ENCODE assay signal across 2 cellular contexts in genomic region chr4:147511005-147511660, GRCh38.
TF ChIP-seq lines count a peak whose summit lies in the region.

No MANE protein-coding gene starts in this region.

TF ChIP-seq in SK-N-SH, 30 proteins besides CTCF, POLR2A, EP300 and RAD21:
- TF ChIP-seq USF2 (IDR thresholded peaks at IDR 0.05; ENCODE audit: borderline replicate concordance, low read depth, low read length) (no peak), TCF12 (IDR thresholded peaks at IDR 0.05) (peak; percentile 58), FOXM1 (IDR thresholded peaks at IDR 0.05; ENCODE audit: low read depth) (no peak), MAX (IDR thresholded peaks at IDR 0.05; ENCODE audit: low read depth) (no peak), SIN3A (IDR thresholded peaks at IDR 0.05; ENCODE audit: borderline replicate concordance, low read depth, low read length) (no peak), GATA2 (CRISPR knock-in tag; IDR thresholded peaks at IDR 0.05) (peak; percentile 19; the same call in 1 of the 2 replicates), MXI1 (IDR thresholded peaks at IDR 0.05; ENCODE audit: low read depth, low read length) (0 out of 2 replicates have a peak, but pooled peaks have one; percentile 13)

TF ChIP-seq in HepG2, 621 proteins besides CTCF, POLR2A, EP300 and RAD21:
- TF ChIP-seq ZNF792 (CRISPR knock-in tag; IDR thresholded peaks at IDR 0.05) (no peak), ZNF503 (CRISPR knock-in tag; IDR thresholded peaks at IDR 0.05) (no peak)
